1 cellular context compared by ENCODE assay signal in genomic region chr11:74010306-74010981, GRCh38.
TF ChIP-seq lines count a peak whose summit lies in the region.

No MANE protein-coding gene starts in this region.

TF ChIP-seq in K562, 482 proteins besides CTCF, POLR2A, EP300 and RAD21 (continued from another document):
- TF ChIP-seq HSF4 (CRISPR knock-in tag; IDR thresholded peaks at IDR 0.05; ENCODE audit: borderline replicate concordance) (no peak), NFIC (IDR thresholded peaks at IDR 0.05) (peak; percentile 41; the same call in 1 of the 2 replicates), ARHGAP35 (IDR thresholded peaks at IDR 0.05; ENCODE audit: partially characterized antibody) (peak; percentile 65), ETV6 (IDR thresholded peaks at IDR 0.05; ENCODE audit: borderline replicate concordance in 1 of 2, low read depth in 2 of 2, low read length in 1 of 2) (no peak), ETV6 (CRISPR knock-in tag; IDR thresholded peaks at IDR 0.05; ENCODE audit: borderline replicate concordance) (no peak), MEIS2 (IDR thresholded peaks at IDR 0.05; ENCODE audit: partially characterized antibody) (peak; percentile 32), ELF4 (CRISPR knock-in tag; IDR thresholded peaks at IDR 0.05) (0 out of 2 replicates have a peak, but pooled peaks have one; percentile 40), KDM1A (IDR thresholded peaks at IDR 0.05) (peak in 1 of 2 experiments; percentile 52; a peak in 1 of 4 replicates), ZNF384 (IDR thresholded peaks at IDR 0.05; ENCODE audit: low read depth, low read length) (no peak), RCOR1 (IDR thresholded peaks at IDR 0.05; ENCODE audit: borderline replicate concordance in 1 of 2, low read depth in 2 of 2, low read length in 2 of 2) (peak; percentile 53 to 80; a peak in 3 of 4 replicates), CBX8 (IDR thresholded peaks at IDR 0.05; ENCODE audit: borderline replicate concordance, extremely low read depth, low read depth, low read length, poor library complexity, severe bottlenecking) (no peak), HOXB6 (CRISPR knock-in tag; IDR thresholded peaks at IDR 0.05; ENCODE audit: borderline replicate concordance) (no peak), TAF9B (IDR thresholded peaks at IDR 0.05; ENCODE audit: partially characterized antibody) (no peak), SPI1 (IDR thresholded peaks at IDR 0.05; ENCODE audit: borderline replicate concordance, low read depth, low read length) (peak; percentile 91), HES1 (IDR thresholded peaks at IDR 0.05; ENCODE audit: low read depth) (no peak), ARNT (IDR thresholded peaks at IDR 0.05) (peak in 1 of 2 experiments; percentile 21; a peak in 1 of 4 replicates), SMARCA4 (IDR thresholded peaks at IDR 0.05) (peak; percentile 17; the same call in 1 of the 2 replicates), SMARCA5 (IDR thresholded peaks at IDR 0.05) (peak; percentile 68; the same call in 1 of the 2 replicates), TCF3 (CRISPR knock-in tag; IDR thresholded peaks at IDR 0.05) (peak; percentile 70)
- TF ChIP-seq, protein P1, sequence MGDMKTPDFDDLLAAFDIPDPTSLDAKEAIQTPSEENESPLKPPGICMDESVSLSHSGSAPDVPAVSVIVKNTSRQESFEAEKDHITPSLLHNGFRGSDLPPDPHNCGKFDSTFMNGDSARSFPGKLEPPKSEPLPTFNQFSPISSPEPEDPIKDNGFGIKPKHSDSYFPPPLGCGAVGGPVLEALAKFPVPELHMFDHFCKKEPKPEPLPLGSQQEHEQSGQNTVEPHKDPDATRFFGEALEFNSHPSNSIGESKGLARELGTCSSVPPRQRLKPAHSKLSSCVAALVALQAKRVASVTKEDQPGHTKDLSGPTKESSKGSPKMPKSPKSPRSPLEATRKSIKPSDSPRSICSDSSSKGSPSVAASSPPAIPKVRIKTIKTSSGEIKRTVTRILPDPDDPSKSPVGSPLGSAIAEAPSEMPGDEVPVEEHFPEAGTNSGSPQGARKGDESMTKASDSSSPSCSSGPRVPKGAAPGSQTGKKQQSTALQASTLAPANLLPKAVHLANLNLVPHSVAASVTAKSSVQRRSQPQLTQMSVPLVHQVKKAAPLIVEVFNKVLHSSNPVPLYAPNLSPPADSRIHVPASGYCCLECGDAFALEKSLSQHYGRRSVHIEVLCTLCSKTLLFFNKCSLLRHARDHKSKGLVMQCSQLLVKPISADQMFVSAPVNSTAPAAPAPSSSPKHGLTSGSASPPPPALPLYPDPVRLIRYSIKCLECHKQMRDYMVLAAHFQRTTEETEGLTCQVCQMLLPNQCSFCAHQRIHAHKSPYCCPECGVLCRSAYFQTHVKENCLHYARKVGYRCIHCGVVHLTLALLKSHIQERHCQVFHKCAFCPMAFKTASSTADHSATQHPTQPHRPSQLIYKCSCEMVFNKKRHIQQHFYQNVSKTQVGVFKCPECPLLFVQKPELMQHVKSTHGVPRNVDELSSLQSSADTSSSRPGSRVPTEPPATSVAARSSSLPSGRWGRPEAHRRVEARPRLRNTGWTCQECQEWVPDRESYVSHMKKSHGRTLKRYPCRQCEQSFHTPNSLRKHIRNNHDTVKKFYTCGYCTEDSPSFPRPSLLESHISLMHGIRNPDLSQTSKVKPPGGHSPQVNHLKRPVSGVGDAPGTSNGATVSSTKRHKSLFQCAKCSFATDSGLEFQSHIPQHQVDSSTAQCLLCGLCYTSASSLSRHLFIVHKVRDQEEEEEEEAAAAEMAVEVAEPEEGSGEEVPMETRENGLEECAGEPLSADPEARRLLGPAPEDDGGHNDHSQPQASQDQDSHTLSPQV (IDR thresholded peaks at IDR 0.05), result peak; percentile 44; the same call in 1 of the 2 replicates
